Comparison of ENCODE assay signal across 1 cellular context in genomic region chr14:94028450-94028826, GRCh38.
TF ChIP-seq lines count a peak whose summit lies in the region.

No MANE protein-coding gene starts in this region.

TF ChIP-seq in IMR-90, 13 proteins besides CTCF, POLR2A, EP300 and RAD21:
- no peak for TF ChIP-seq BHLHE40 (IDR thresholded peaks at IDR 0.05; ENCODE audit: low read depth, low read length)
- TF ChIP-seq MAZ (IDR thresholded peaks at IDR 0.05; ENCODE audit: borderline replicate concordance, low read depth, low read length): no peak
- TF ChIP-seq USF2 (IDR thresholded peaks at IDR 0.05; ENCODE audit: low read depth, low read length): no peak
- no peak for TF ChIP-seq RFX5 (IDR thresholded peaks at IDR 0.05; ENCODE audit: low read depth, low read length)
- no peak for TF ChIP-seq ELK1 (IDR thresholded peaks at IDR 0.05; ENCODE audit: borderline replicate concordance, low read depth, low read length)
- TF ChIP-seq RCOR1 (IDR thresholded peaks at IDR 0.05; ENCODE audit: insufficient replicate concordance, low read length): no peak
- no peak for TF ChIP-seq CEBPB (IDR thresholded peaks at IDR 0.05; ENCODE audit: low read depth, low read length)
- no peak for TF ChIP-seq MAFK (IDR thresholded peaks at IDR 0.05; ENCODE audit: low read depth, low read length)
- no peak for TF ChIP-seq SMC3 (IDR thresholded peaks at IDR 0.05; ENCODE audit: low read depth, low read length)
- no peak for TF ChIP-seq CHD1 (IDR thresholded peaks at IDR 0.05; ENCODE audit: low read depth, low read length)
- no peak for TF ChIP-seq MXI1 (IDR thresholded peaks at IDR 0.05; ENCODE audit: borderline replicate concordance, low read depth, low read length)
- no peak for TF ChIP-seq FOS (IDR thresholded peaks at IDR 0.05; ENCODE audit: low read depth, low read length)
- TF ChIP-seq NFE2L2 (IDR thresholded peaks at IDR 0.05; ENCODE audit: low read depth, low read length): no peak
